1 cellular context compared by ENCODE assay signal in the genomic region with DNA sequence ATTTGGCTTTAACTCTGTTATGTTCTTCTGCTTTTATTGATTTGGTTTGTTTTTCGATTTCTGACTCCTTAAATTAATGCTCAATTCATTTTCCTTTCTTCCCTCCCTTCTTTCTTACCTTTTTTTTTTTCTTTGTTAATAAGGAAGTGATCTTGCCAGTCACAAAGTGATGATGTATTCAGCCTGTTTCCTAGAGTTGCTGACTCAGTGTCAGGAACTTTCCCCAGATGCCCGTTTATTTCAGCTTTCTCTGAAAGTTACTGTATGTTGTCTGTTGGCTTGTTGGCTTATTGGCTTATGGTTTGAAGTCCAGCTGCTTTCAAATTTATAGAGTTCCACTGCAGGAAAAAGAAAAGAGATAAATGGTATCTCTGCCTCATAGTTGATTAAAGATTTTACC.
TF ChIP-seq lines count a peak whose summit lies in the region.

No MANE protein-coding gene starts in this region.

TF ChIP-seq in GM23338, 12 proteins besides CTCF, POLR2A, EP300 and RAD21:
- TF ChIP-seq, protein P1, sequence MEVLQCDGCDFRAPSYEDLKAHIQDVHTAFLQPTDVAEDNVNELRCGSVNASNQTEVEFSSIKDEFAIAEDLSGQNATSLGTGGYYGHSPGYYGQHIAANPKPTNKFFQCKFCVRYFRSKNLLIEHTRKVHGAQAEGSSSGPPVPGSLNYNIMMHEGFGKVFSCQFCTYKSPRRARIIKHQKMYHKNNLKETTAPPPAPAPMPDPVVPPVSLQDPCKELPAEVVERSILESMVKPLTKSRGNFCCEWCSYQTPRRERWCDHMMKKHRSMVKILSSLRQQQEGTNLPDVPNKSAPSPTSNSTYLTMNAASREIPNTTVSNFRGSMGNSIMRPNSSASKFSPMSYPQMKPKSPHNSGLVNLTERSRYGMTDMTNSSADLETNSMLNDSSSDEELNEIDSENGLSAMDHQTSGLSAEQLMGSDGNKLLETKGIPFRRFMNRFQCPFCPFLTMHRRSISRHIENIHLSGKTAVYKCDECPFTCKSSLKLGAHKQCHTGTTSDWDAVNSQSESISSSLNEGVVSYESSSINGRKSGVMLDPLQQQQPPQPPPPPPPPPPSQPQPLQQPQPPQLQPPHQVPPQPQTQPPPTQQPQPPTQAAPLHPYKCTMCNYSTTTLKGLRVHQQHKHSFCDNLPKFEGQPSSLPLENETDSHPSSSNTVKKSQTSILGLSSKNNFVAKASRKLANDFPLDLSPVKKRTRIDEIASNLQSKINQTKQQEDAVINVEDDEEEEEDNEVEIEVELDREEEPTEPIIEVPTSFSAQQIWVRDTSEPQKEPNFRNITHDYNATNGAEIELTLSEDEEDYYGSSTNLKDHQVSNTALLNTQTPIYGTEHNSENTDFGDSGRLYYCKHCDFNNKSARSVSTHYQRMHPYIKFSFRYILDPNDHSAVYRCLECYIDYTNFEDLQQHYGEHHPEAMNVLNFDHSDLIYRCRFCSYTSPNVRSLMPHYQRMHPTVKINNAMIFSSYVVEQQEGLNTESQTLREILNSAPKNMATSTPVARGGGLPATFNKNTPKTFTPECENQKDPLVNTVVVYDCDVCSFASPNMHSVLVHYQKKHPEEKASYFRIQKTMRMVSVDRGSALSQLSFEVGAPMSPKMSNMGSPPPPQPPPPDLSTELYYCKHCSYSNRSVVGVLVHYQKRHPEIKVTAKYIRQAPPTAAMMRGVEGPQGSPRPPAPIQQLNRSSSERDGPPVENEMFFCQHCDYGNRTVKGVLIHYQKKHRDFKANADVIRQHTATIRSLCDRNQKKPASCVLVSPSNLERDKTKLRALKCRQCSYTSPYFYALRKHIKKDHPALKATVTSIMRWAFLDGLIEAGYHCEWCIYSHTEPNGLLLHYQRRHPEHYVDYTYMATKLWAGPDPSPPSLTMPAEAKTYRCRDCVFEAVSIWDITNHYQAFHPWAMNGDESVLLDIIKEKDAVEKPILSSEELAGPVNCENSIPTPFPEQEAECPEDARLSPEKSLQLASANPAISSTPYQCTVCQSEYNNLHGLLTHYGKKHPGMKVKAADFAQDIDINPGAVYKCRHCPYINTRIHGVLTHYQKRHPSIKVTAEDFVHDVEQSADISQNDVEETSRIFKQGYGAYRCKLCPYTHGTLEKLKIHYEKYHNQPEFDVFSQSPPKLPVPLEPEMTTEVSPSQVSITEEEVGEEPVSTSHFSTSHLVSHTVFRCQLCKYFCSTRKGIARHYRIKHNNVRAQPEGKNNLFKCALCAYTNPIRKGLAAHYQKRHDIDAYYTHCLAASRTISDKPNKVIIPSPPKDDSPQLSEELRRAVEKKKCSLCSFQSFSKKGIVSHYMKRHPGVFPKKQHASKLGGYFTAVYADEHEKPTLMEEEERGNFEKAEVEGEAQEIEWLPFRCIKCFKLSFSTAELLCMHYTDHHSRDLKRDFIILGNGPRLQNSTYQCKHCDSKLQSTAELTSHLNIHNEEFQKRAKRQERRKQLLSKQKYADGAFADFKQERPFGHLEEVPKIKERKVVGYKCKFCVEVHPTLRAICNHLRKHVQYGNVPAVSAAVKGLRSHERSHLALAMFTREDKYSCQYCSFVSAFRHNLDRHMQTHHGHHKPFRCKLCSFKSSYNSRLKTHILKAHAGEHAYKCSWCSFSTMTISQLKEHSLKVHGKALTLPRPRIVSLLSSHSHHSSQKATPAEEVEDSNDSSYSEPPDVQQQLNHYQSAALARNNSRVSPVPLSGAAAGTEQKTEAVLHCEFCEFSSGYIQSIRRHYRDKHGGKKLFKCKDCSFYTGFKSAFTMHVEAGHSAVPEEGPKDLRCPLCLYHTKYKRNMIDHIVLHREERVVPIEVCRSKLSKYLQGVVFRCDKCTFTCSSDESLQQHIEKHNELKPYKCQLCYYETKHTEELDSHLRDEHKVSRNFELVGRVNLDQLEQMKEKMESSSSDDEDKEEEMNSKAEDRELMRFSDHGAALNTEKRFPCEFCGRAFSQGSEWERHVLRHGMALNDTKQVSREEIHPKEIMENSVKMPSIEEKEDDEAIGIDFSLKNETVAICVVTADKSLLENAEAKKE (CRISPR knock-in tag; IDR thresholded peaks at IDR 0.05) = no peak
- no peak for TF ChIP-seq EZH2phosphoT487 (IDR thresholded peaks at IDR 0.05; ENCODE audit: unreplicated experiment)
- no peak for TF ChIP-seq ZNF114 (CRISPR knock-in tag; IDR thresholded peaks at IDR 0.05)
- no peak for TF ChIP-seq CREB1 (CRISPR knock-in tag; IDR thresholded peaks at IDR 0.05; ENCODE audit: low read depth)
- TF ChIP-seq JUNB (IDR thresholded peaks at IDR 0.05; ENCODE audit: unreplicated experiment) = no peak
- no peak for TF ChIP-seq POLR2AphosphoS5 (IDR thresholded peaks at IDR 0.05; ENCODE audit: low read depth)
- TF ChIP-seq NANOG (IDR thresholded peaks at IDR 0.05; ENCODE audit: borderline replicate concordance) = no peak
- no peak for TF ChIP-seq ZNF331 (CRISPR knock-in tag; IDR thresholded peaks at IDR 0.05; ENCODE audit: low read depth)
- TF ChIP-seq, protein P2, sequence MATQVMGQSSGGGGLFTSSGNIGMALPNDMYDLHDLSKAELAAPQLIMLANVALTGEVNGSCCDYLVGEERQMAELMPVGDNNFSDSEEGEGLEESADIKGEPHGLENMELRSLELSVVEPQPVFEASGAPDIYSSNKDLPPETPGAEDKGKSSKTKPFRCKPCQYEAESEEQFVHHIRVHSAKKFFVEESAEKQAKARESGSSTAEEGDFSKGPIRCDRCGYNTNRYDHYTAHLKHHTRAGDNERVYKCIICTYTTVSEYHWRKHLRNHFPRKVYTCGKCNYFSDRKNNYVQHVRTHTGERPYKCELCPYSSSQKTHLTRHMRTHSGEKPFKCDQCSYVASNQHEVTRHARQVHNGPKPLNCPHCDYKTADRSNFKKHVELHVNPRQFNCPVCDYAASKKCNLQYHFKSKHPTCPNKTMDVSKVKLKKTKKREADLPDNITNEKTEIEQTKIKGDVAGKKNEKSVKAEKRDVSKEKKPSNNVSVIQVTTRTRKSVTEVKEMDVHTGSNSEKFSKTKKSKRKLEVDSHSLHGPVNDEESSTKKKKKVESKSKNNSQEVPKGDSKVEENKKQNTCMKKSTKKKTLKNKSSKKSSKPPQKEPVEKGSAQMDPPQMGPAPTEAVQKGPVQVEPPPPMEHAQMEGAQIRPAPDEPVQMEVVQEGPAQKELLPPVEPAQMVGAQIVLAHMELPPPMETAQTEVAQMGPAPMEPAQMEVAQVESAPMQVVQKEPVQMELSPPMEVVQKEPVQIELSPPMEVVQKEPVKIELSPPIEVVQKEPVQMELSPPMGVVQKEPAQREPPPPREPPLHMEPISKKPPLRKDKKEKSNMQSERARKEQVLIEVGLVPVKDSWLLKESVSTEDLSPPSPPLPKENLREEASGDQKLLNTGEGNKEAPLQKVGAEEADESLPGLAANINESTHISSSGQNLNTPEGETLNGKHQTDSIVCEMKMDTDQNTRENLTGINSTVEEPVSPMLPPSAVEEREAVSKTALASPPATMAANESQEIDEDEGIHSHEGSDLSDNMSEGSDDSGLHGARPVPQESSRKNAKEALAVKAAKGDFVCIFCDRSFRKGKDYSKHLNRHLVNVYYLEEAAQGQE (IDR thresholded peaks at IDR 0.05; ENCODE audit: unreplicated experiment) = no peak
- TF ChIP-seq, protein P3, sequence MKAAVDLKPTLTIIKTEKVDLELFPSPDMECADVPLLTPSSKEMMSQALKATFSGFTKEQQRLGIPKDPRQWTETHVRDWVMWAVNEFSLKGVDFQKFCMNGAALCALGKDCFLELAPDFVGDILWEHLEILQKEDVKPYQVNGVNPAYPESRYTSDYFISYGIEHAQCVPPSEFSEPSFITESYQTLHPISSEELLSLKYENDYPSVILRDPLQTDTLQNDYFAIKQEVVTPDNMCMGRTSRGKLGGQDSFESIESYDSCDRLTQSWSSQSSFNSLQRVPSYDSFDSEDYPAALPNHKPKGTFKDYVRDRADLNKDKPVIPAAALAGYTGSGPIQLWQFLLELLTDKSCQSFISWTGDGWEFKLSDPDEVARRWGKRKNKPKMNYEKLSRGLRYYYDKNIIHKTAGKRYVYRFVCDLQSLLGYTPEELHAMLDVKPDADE (IDR thresholded peaks at IDR 0.05) = no peak
